ENCODE assay signal across 1 cellular context in the genomic region with DNA sequence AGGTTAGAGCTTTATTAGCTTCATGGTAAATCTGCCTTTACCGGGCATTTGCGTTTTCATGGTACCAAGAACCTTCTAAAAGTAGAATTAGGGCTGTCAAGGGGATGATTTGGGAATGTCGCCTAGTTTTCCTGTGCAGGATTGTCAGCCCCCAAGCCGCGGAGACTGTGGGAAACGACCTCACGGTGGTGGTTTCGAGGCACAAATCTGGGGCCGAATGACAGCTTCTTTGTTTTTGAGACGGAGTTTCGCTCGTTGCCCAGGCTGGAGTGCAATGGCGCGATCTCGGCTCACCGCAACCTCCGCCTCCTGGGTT.
TF ChIP-seq lines count a peak whose summit lies in the region.

No MANE protein-coding gene starts in this region.

TF ChIP-seq in H1, 55 proteins besides CTCF, POLR2A, EP300 and RAD21:
- TF ChIP-seq TBP (IDR thresholded peaks at IDR 0.05; ENCODE audit: low read depth, low read length), result no peak
- TF ChIP-seq, protein P1, sequence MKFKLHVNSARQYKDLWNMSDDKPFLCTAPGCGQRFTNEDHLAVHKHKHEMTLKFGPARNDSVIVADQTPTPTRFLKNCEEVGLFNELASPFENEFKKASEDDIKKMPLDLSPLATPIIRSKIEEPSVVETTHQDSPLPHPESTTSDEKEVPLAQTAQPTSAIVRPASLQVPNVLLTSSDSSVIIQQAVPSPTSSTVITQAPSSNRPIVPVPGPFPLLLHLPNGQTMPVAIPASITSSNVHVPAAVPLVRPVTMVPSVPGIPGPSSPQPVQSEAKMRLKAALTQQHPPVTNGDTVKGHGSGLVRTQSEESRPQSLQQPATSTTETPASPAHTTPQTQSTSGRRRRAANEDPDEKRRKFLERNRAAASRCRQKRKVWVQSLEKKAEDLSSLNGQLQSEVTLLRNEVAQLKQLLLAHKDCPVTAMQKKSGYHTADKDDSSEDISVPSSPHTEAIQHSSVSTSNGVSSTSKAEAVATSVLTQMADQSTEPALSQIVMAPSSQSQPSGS (IDR thresholded peaks at IDR 0.05; ENCODE audit: low read length), result no peak
- TF ChIP-seq SIN3A (conservative IDR thresholded peaks at IDR 0.05 in 1 of 2, IDR thresholded peaks at IDR 0.05 in 1 of 2; ENCODE audit: low read depth in 1 of 2, low read length in 2 of 2), result no peak
- no peak for TF ChIP-seq CREB1 (IDR thresholded peaks at IDR 0.05)
- no peak for TF ChIP-seq CHD2 (IDR thresholded peaks at IDR 0.05; ENCODE audit: low read length)
- no peak for TF ChIP-seq BRCA1 (IDR thresholded peaks at IDR 0.05; ENCODE audit: low read depth, low read length)
- no peak for TF ChIP-seq NANOG (IDR thresholded peaks at IDR 0.05; ENCODE audit: insufficient read depth, low read depth, low read length, poor library complexity, severe bottlenecking)
- TF ChIP-seq SIX5 (IDR thresholded peaks at IDR 0.05; ENCODE audit: low read depth, low read length), result no peak
- TF ChIP-seq CTBP2 (IDR thresholded peaks at IDR 0.05; ENCODE audit: borderline replicate concordance, insufficient read depth, insufficient read length, low read length), result no peak
- TF ChIP-seq TAF1 (IDR thresholded peaks at IDR 0.05; ENCODE audit: low read depth, low read length), result no peak
